Comparison of ENCODE assay signal across 1 cellular context in the genomic region with DNA sequence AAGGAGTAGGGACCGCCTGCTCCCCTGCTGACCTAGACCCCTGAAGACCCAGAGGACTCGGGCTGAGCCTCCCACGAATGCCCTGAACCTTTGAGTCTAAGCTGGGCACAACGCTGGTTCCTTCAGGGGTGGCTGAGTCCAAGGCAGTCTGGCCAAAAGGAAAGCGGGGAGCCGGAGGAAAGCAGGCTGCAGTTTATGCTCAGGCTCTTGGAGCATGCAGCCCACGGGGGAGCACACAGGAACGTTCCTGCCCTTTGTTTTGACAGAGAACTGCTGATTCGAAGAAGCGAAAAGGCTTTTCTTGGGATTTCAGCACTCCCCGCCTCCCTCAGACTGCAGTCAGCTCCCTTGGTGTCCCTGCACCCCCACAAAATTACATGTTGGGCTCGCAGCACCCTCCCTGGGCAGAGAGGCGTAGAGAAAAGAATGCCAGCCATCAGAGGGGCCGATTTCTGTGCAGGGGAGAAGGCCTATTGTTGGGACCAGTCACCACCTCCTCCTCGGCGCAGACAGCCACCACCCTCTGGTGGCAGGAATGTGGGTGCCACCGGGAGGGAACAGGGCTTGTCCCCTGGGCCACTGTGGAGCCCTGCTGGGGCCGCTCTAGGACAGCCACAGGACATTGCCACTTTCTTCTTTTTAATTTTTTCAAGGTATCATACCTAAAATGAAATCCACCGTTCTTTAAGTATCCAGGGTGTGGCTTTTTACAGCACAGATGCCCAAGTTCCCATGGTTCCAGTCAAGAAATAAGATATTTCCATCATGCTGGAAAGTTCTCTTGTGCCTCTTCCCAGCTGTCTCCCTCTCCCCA.
A peak's percentile ranks its signal among the peaks of the same experiment; 100 is the strongest.
TF ChIP-seq lines count a peak whose summit lies in the region.

No MANE protein-coding gene starts in this region.

TF ChIP-seq in IMR-90, 13 proteins besides CTCF, POLR2A, EP300 and RAD21 (continued from another document):
- TF ChIP-seq, protein P1, sequence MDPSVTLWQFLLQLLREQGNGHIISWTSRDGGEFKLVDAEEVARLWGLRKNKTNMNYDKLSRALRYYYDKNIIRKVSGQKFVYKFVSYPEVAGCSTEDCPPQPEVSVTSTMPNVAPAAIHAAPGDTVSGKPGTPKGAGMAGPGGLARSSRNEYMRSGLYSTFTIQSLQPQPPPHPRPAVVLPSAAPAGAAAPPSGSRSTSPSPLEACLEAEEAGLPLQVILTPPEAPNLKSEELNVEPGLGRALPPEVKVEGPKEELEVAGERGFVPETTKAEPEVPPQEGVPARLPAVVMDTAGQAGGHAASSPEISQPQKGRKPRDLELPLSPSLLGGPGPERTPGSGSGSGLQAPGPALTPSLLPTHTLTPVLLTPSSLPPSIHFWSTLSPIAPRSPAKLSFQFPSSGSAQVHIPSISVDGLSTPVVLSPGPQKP (IDR thresholded peaks at IDR 0.05; ENCODE audit: borderline replicate concordance, low read depth, low read length): no peak
- TF ChIP-seq FOS (IDR thresholded peaks at IDR 0.05; ENCODE audit: low read depth, low read length) (no peak), MAZ (IDR thresholded peaks at IDR 0.05; ENCODE audit: borderline replicate concordance, low read depth, low read length) (peak; percentile 64; the same call in 1 of the 2 replicates), CEBPB (IDR thresholded peaks at IDR 0.05; ENCODE audit: low read depth, low read length) (no peak), SMC3 (IDR thresholded peaks at IDR 0.05; ENCODE audit: low read depth, low read length) (peak; percentile 84)
